Comparison of ENCODE assay signal across 22 cellular contexts in genomic region chr3:193310914-193311723, GRCh38.
"Had no signal": no experiment of that assay in that cellular context is flagged by ENCODE, and none has a peak within 500 bp of the region (broad histone marks: within the 10 kb centered on the region; RNA-seq: fewer than 3 reads in every experiment).

No MANE protein-coding gene starts in this region.

- H3K27ac ChIP-seq: adrenal gland, esophagus muscularis mucosa, left lung, pancreas, tibial nerve, vagina, WERI-Rb-1 had no signal

- FAIRE-seq: bronchial epithelial cell, endothelial cell of umbilical vein, pancreas had no signal

- H3K4me3 ChIP-seq: adrenal gland, esophagus muscularis mucosa, left lung, mucosa of descending colon, pancreas, tibial nerve, vagina had no signal

- H3K4me1 ChIP-seq: adrenal gland, left lung, pancreas, tibial nerve, vagina had no signal

- ATAC-seq: activated naive CD4-positive, alpha-beta T cell treated with anti-CD3 and anti-CD28 coated beads, Interleukin-2, amount 50 U/mL, for 72 hours; left lung; mucosa of descending colon; pancreas; stimulated activated naive CD8-positive, alpha-beta T cell treated with anti-CD3 and anti-CD28 coated beads, Interleukin-15, Interleukin-2, amounts not matched to agents 100 U/mL and 50 U/mL, for 24 hours had no signal

- H3K9me3 Mint-ChIP-seq: activated naive CD4-positive, alpha-beta T cell treated with anti-CD3 and anti-CD28 coated beads, Interleukin-2, amount 50 U/mL, for 72 hours; memory B cell had no signal

- H3K9me3 ChIP-seq: adrenal gland, esophagus muscularis mucosa, left lung, mucosa of descending colon, pancreas, tibial nerve, vagina had no signal

- H3K27me3 ChIP-seq: adrenal gland, esophagus muscularis mucosa, left lung, pancreas, tibial nerve, vagina had no signal

- H3K27ac Mint-ChIP-seq: activated naive CD4-positive, alpha-beta T cell treated with anti-CD3 and anti-CD28 coated beads, Interleukin-2, amount 50 U/mL, for 72 hours; memory B cell; naive B cell had no signal

- DNase-seq: activated CD4-positive, alpha-beta T cell treated with anti-CD3 and anti-CD28 coated beads, Interleukin-2, amount 50 U/mL, for 4 hours; activated gamma-delta T cell treated with Interleukin-2 at 50 U/mL for 16 hours; adrenal gland; dermis blood vessel endothelial cell; effector memory CD4-positive, alpha-beta T cell; hypothalamus; islet precursor cell; left lung; mucosa of descending colon; naive B cell; pancreas; stimulated activated CD4-positive, alpha-beta T cell treated with anti-CD3 and anti-CD28 coated beads, Interleukin-2, amount 100 ng/mL, for 24 hours; stimulated activated naive CD8-positive, alpha-beta T cell treated with anti-CD3 and anti-CD28 coated beads, Interleukin-15, Interleukin-2, amounts not matched to agents 100 U/mL and 50 U/mL, for 24 hours; T-helper 2 cell; WERI-Rb-1 had no signal

- H3K36me3 Mint-ChIP-seq: activated naive CD4-positive, alpha-beta T cell treated with anti-CD3 and anti-CD28 coated beads, Interleukin-2, amount 50 U/mL, for 72 hours; memory B cell; naive B cell had no signal

- H3K4me3 Mint-ChIP-seq: memory B cell, naive B cell had no signal

- H3K4me1 Mint-ChIP-seq: memory B cell, naive B cell had no signal

- H3K36me3 ChIP-seq: adrenal gland, esophagus muscularis mucosa, left lung, pancreas, tibial nerve, vagina, WERI-Rb-1 had no signal
